In genomic region chr10:129481641-129482040, GRCh38 we compare ENCODE assay signal across 34 cellular contexts.
"Had no signal": no experiment of that assay in that cellular context is flagged by ENCODE, and none has a peak within 500 bp of the region (broad histone marks: within the 10 kb centered on the region; RNA-seq: fewer than 3 reads in every experiment).

No MANE protein-coding gene starts in this region.

- ATAC-seq: activated naive CD4-positive, alpha-beta T cell treated with anti-CD3 and anti-CD28 coated beads, Interleukin-2, amount 50 U/mL, for 72 hours; activated naive CD8-positive, alpha-beta T cell treated with anti-CD3 and anti-CD28 coated beads, Interleukin-2, amount 50 U/mL, for 24 hours; activated T-cell treated with anti-CD3 and anti-CD28 coated beads, Interleukin-2, amount 50 U/mL, for 4 hours; activated T-cell treated with anti-CD3 and anti-CD28 coated beads, Interleukin-2, amount 50 U/mL, for 72 hours; activated T-helper 17 cell treated with anti-CD3 and anti-CD28 coated beads, Interleukin-2, amount 50 U/mL, for 72 hours; body of pancreas had no signal

- H3K4me3 ChIP-seq: adrenal gland, ascending aorta, body of pancreas, breast epithelium, cardiac muscle cell had no signal

- H3K4me1 ChIP-seq: adrenal gland, ascending aorta, body of pancreas, breast epithelium had no signal

- H3K27me3 ChIP-seq: adrenal gland, ascending aorta, body of pancreas, brain microvascular endothelial cell, breast epithelium, cardiac muscle cell had no signal

- DNase-seq: activated effector memory CD4-positive, alpha-beta T cell treated with anti-CD3 and anti-CD28 coated beads, Interleukin-2, amount 50 U/mL, for 16 hours; activated effector memory CD4-positive, alpha-beta T cell treated with Interleukin-2 at 50 U/mL for 16 hours; activated gamma-delta T cell; activated gamma-delta T cell treated with Interleukin-2 at 50 U/mL for 16 hours; activated naive CD4-positive, alpha-beta T cell; activated naive CD4-positive, alpha-beta T cell treated with anti-CD3 and anti-CD28 coated beads for 36 hours; activated naive CD4-positive, alpha-beta T cell treated with anti-CD3 and anti-CD28 coated beads, Interleukin-2, amount 10 ng/mL, durations not matched to agents 7 days and 5 days; activated naive CD4-positive, alpha-beta T cell treated with anti-CD3 and anti-CD28 coated beads, Interleukin-2, amount 50 U/mL, for 16 hours; activated naive CD4-positive, alpha-beta T cell treated with Interleukin-2 at 50 U/mL for 16 hours; activated naive CD8-positive, alpha-beta T cell treated with anti-CD3 and anti-CD28 coated beads for 36 hours; activated naive CD8-positive, alpha-beta T cell treated with anti-CD3 and anti-CD28 coated beads, Interleukin-2, amount 10 ng/mL, durations not matched to agents 7 days and 5 days; activated naive CD8-positive, alpha-beta T cell treated with anti-CD3 and anti-CD28 coated beads, Interleukin-2, amount 50 U/mL, for 24 hours; activated T-cell treated with anti-CD3 and anti-CD28 coated beads, Interleukin-2, amount 50 U/mL, for 1 hour; activated T-cell treated with anti-CD3 and anti-CD28 coated beads, Interleukin-2, amount 50 U/mL, for 24 hours; activated T-cell treated with anti-CD3 and anti-CD28 coated beads, Interleukin-2, amount 50 U/mL, for 4 hours; activated T-cell treated with anti-CD3 and anti-CD28 coated beads, Interleukin-2, amount 50 U/mL, for 48 hours; activated T-cell treated with anti-CD3 and anti-CD28 coated beads, Interleukin-2, amount 50 U/mL, for 72 hours; adrenal gland; amniotic stem cell; amygdala; anterior cingulate cortex; aorta; body of pancreas; brain microvascular endothelial cell; caudate nucleus; central memory CD4-positive, alpha-beta T cell; cerebellar nuclear complex had no signal

- H3K27ac ChIP-seq: adrenal gland, ascending aorta, body of pancreas, brain microvascular endothelial cell, breast epithelium, cardiac muscle cell had no signal

- H3K36me3 ChIP-seq: adrenal gland, ascending aorta, brain microvascular endothelial cell, breast epithelium, cardiac muscle cell had no signal

- FAIRE-seq: astrocyte, bronchial epithelial cell had no signal
